ENCODE assay signal across 1 cellular context in genomic region chr15:40336129-40337122, GRCh38.
TF ChIP-seq lines count a peak whose summit lies in the region.

No MANE protein-coding gene starts in this region.

TF ChIP-seq in HEK293, 187 proteins besides CTCF, POLR2A, EP300 and RAD21 (continued from another document):
- peak; percentile 84 for TF ChIP-seq SCRT2 (tag by site-specific recombination; IDR thresholded peaks at IDR 0.05)
- no peak for TF ChIP-seq ZNF26 (tag by site-specific recombination; IDR thresholded peaks at IDR 0.05)
- TF ChIP-seq FEZF1 (tag by site-specific recombination; IDR thresholded peaks at IDR 0.05), result peak; percentile 63
- peak; percentile 26; the same call in 1 of the 2 replicates for TF ChIP-seq SP7 (tag by site-specific recombination; IDR thresholded peaks at IDR 0.05)
- TF ChIP-seq KLF17 (tag by site-specific recombination; IDR thresholded peaks at IDR 0.05), result 0 out of 2 replicates have a peak, but pooled peaks have one; percentile 20
- TF ChIP-seq ZNF629 (tag by site-specific recombination; IDR thresholded peaks at IDR 0.05), result no peak
- TF ChIP-seq ZBTB8A (tag by site-specific recombination; IDR thresholded peaks at IDR 0.05), result peak; percentile 57
- no peak for TF ChIP-seq ZNF837 (tag by site-specific recombination; IDR thresholded peaks at IDR 0.05)
- TF ChIP-seq PRDM10 (tag by site-specific recombination; IDR thresholded peaks at IDR 0.05), result peak; percentile 87
- 0 out of 2 replicates have a peak, but pooled peaks have one; percentile 15 for TF ChIP-seq OSR2 (tag by site-specific recombination; IDR thresholded peaks at IDR 0.05)
- no peak for TF ChIP-seq SCRT1 (tag by site-specific recombination; IDR thresholded peaks at IDR 0.05; ENCODE audit: borderline replicate concordance)
